In genomic region chr9:103397868-103398600, GRCh38 we compare ENCODE assay signal across 8 cellular contexts.
DNase-seq lines count a peak whose midpoint lies in the region; ATAC-seq and TF ChIP-seq lines count a peak whose summit lies in the region.

No MANE protein-coding gene starts in this region.

- peak; percentile 17 for DNase-seq in CMK (ENCODE audit: low read depth)
- DNase-seq in NCI-H146 treated with DMSO at 0.1 percent for 48 hours (lab: John Stamatoyannopoulos, UW; ENCODE audit: unreplicated experiment), result peak; percentile 22
- peak; percentile 4 for DNase-seq in germinal center (ENCODE audit: low spot score)
- DNase-seq in putamen (ENCODE audit: low spot score), result peak; percentile 28
- no peak for DNase-seq in central memory CD4-positive, alpha-beta T cell

- no peak overlapping the region for H3K27ac ChIP-seq in VCaP

- peak; percentile 98 for ATAC-seq in GM18870 (IDR thresholded peaks at IDR 0.05; ENCODE audit: unreplicated experiment)
- ATAC-seq in HG02973 (IDR thresholded peaks at IDR 0.05; ENCODE audit: unreplicated experiment), result peak; percentile 99

- TF ChIP-seq CTCF in VCaP (conservative IDR thresholded peaks at IDR 0.05), result peak; percentile 81
